26 cellular contexts compared by ENCODE assay signal in genomic region chr11:109884501-109884900, GRCh38.
"Had no signal": no experiment of that assay in that cellular context is flagged by ENCODE, and none has a peak within 500 bp of the region (broad histone marks: within the 10 kb centered on the region; RNA-seq: fewer than 3 reads in every experiment).

No MANE protein-coding gene starts in this region.

- H3K4me1 Mint-ChIP-seq: immature natural killer cell; memory B cell; naive thymus-derived CD4-positive, alpha-beta T cell; neural crest cell; stimulated activated naive B cell treated with anti-CD40 and anti-IgM and Interleukin-4, amounts not matched to agents 10 μg/mL and 1 μg/mL and 100 μg/mL, for 72 hours had no signal

- H3K27me3 Mint-ChIP-seq: progenitor cell of endocrine pancreas had no signal

- H3K36me3 ChIP-seq: heart left ventricle, left ventricle myocardium inferior, ovary, right atrium auricular region, right lobe of liver, stomach, thyroid gland, transverse colon, upper lobe of right lung had no signal

- H3K27me3 ChIP-seq: heart left ventricle, ovary, right atrium auricular region, right lobe of liver, stomach, testis, thyroid gland, transverse colon, upper lobe of right lung had no signal

- DNase-seq: heart left ventricle; hypothalamus; immature natural killer cell; kidney; left ventricle myocardium inferior; midbrain; mucosa of descending colon; naive thymus-derived CD4-positive, alpha-beta T cell; ovary; right lobe of liver; stimulated activated CD4-positive, alpha-beta T cell treated with anti-CD3 and anti-CD28 coated beads, Interleukin-1b, Interleukin-23, amount 100 ng/mL, for 48 hours; stimulated activated CD4-positive, alpha-beta T cell treated with anti-CD3 and anti-CD28 coated beads, Interleukin-2, amount 100 ng/mL, for 48 hours; stimulated activated CD4-positive, alpha-beta T cell treated with anti-CD3 and anti-CD28 coated beads, Interleukin-4, amount 100 ng/mL, for 4 hours; stimulated activated naive B cell treated with anti-CD40 and anti-IgM and Interleukin-4, amounts not matched to agents 10 μg/mL and 1 μg/mL and 100 μg/mL, for 72 hours; stimulated activated naive CD8-positive, alpha-beta T cell treated with anti-CD3 and anti-CD28 coated beads, Interleukin-15, Interleukin-2, amounts not matched to agents 100 U/mL and 50 U/mL, for 24 hours; stomach; testis; thyroid gland; transverse colon; upper lobe of right lung had no signal

- H3K4me3 Mint-ChIP-seq: immature natural killer cell; memory B cell; naive thymus-derived CD4-positive, alpha-beta T cell; natural killer cell treated with Interleukin-12 subunit alpha and Interleukin-12 subunit beta and Interleukin-15 and Interleukin-18, amount 100 ng/mL, for 72 hours; neural crest cell; stimulated activated naive B cell treated with anti-CD40 and anti-IgM and Interleukin-4, amounts not matched to agents 10 μg/mL and 1 μg/mL and 100 μg/mL, for 72 hours had no signal

- H3K27ac Mint-ChIP-seq: immature natural killer cell; memory B cell; naive thymus-derived CD4-positive, alpha-beta T cell; natural killer cell treated with Interleukin-12 subunit alpha and Interleukin-12 subunit beta and Interleukin-15 and Interleukin-18, amount 100 ng/mL, for 72 hours; progenitor cell of endocrine pancreas; stimulated activated naive B cell treated with anti-CD40 and anti-IgM and Interleukin-4, amounts not matched to agents 10 μg/mL and 1 μg/mL and 100 μg/mL, for 72 hours had no signal

- H3K9me3 ChIP-seq: mucosa of descending colon, ovary, right atrium auricular region, right lobe of liver, stomach, testis, thyroid gland, transverse colon, upper lobe of right lung had no signal

- H3K4me3 ChIP-seq: heart left ventricle, left ventricle myocardium inferior, mucosa of descending colon, ovary, right atrium auricular region, right lobe of liver, smooth muscle cell, stomach, testis, thyroid gland, transverse colon, upper lobe of right lung had no signal

- ATAC-seq: heart left ventricle; mucosa of descending colon; naive thymus-derived CD4-positive, alpha-beta T cell; natural killer cell treated with Interleukin-12 subunit alpha and Interleukin-12 subunit beta and Interleukin-15 and Interleukin-18, amount 100 ng/mL, for 72 hours; right lobe of liver; stimulated activated naive B cell treated with anti-CD40 and anti-IgM and Interleukin-4, amounts not matched to agents 10 μg/mL and 1 μg/mL and 100 μg/mL, for 72 hours; stimulated activated naive CD8-positive, alpha-beta T cell treated with anti-CD3 and anti-CD28 coated beads, Interleukin-15, Interleukin-2, amounts not matched to agents 100 U/mL and 50 U/mL, for 24 hours; upper lobe of right lung had no signal

- H3K4me1 ChIP-seq: heart left ventricle, left ventricle myocardium inferior, right atrium auricular region, stomach, testis, thyroid gland, transverse colon, upper lobe of right lung had no signal

- H3K4me2 ChIP-seq: smooth muscle cell had no signal

- H3K27ac ChIP-seq: heart left ventricle, left ventricle myocardium inferior, ovary, right atrium auricular region, right lobe of liver, stomach, testis, thyroid gland, transverse colon, upper lobe of right lung had no signal

- H3K36me3 Mint-ChIP-seq: immature natural killer cell; memory B cell; naive thymus-derived CD4-positive, alpha-beta T cell; stimulated activated naive B cell treated with anti-CD40 and anti-IgM and Interleukin-4, amounts not matched to agents 10 μg/mL and 1 μg/mL and 100 μg/mL, for 72 hours had no signal
